20 cellular contexts compared by ENCODE assay signal in genomic region chr1:61419167-61419566, GRCh38.
"Had no signal": no experiment of that assay in that cellular context is flagged by ENCODE, and none has a peak within 500 bp of the region (broad histone marks: within the 10 kb centered on the region; RNA-seq: fewer than 3 reads in every experiment).

No MANE protein-coding gene starts in this region.

- H3K27ac ChIP-seq: adrenal gland had no signal

- H3K9me3 ChIP-seq: adrenal gland had no signal

- ATAC-seq: activated CD4-positive, CD25-positive, alpha-beta regulatory T cell treated with anti-CD3 and anti-CD28 coated beads, Interleukin-2, amount 50 U/mL, for 24 hours; activated CD8-positive, alpha-beta T cell treated with anti-CD3 and anti-CD28 coated beads, Interleukin-2, amount 10 ng/mL, durations not matched to agents 7 days and 5 days; PC-3 had no signal

- H3K4me3 Mint-ChIP-seq: activated CD8-positive, alpha-beta T cell treated with anti-CD3 and anti-CD28 coated beads, Interleukin-2, amount 10 ng/mL, durations not matched to agents 7 days and 5 days; activated naive CD8-positive, alpha-beta T cell treated with anti-CD3 and anti-CD28 coated beads, Interleukin-2, amount 10 ng/mL, durations not matched to agents 7 days and 5 days; T-helper 1 cell treated with Interleukin-12 subunit alpha and Interleukin-12 subunit beta and Interleukin-4 antibody, amounts not matched to agents 30 μg/mL and 1 μg/mL, for 36 hours had no signal

- H3K4me3 ChIP-seq: adrenal gland had no signal

- H3K36me3 ChIP-seq: adrenal gland had no signal

- DNase-seq: activated CD4-positive, alpha-beta T cell treated with anti-CD3 and anti-CD28 coated beads for 4 hours; activated CD8-positive, alpha-beta memory T cell treated with anti-CD3 and anti-CD28 coated beads, Interleukin-2, amount 50 U/mL, for 48 hours; activated CD8-positive, alpha-beta T cell treated with anti-CD3 and anti-CD28 coated beads, Interleukin-2, amount 10 ng/mL, durations not matched to agents 7 days and 5 days; activated naive CD4-positive, alpha-beta T cell treated with anti-CD3 and anti-CD28 coated beads, Interleukin-2, amount 50 U/mL, for 16 hours; activated naive CD8-positive, alpha-beta T cell treated with anti-CD3 and anti-CD28 coated beads, Interleukin-2, amount 10 ng/mL, durations not matched to agents 7 days and 5 days; activated T-cell treated with anti-CD3 and anti-CD28 coated beads, Interleukin-2, amount 50 U/mL, for 1 hour; adrenal gland; anterior cingulate cortex; caudate nucleus; Kasumi-1; NCI-H1092; NCI-H1694; NCI-H2029; NCI-H345; NCI-H510A; NCI-H526 treated with DMSO at 0.1 percent for 48 hours; PC-3; SHP77 treated with DMSO at 0.1 percent for 48 hours had no signal

- H3K36me3 Mint-ChIP-seq: activated naive CD8-positive, alpha-beta T cell treated with anti-CD3 and anti-CD28 coated beads, Interleukin-2, amount 10 ng/mL, durations not matched to agents 7 days and 5 days had no signal

- H3K4me1 Mint-ChIP-seq: activated naive CD8-positive, alpha-beta T cell treated with anti-CD3 and anti-CD28 coated beads, Interleukin-2, amount 10 ng/mL, durations not matched to agents 7 days and 5 days had no signal

- H3K9me3 Mint-ChIP-seq: activated naive CD8-positive, alpha-beta T cell treated with anti-CD3 and anti-CD28 coated beads, Interleukin-2, amount 10 ng/mL, durations not matched to agents 7 days and 5 days; T-helper 1 cell treated with Interleukin-12 subunit alpha and Interleukin-12 subunit beta and Interleukin-4 antibody, amounts not matched to agents 30 μg/mL and 1 μg/mL, for 36 hours had no signal

- H3K27me3 Mint-ChIP-seq: activated naive CD8-positive, alpha-beta T cell treated with anti-CD3 and anti-CD28 coated beads, Interleukin-2, amount 10 ng/mL, durations not matched to agents 7 days and 5 days had no signal

- H3K27me3 ChIP-seq: adrenal gland had no signal

- H3K27ac Mint-ChIP-seq: activated CD8-positive, alpha-beta T cell treated with anti-CD3 and anti-CD28 coated beads, Interleukin-2, amount 10 ng/mL, durations not matched to agents 7 days and 5 days; activated naive CD8-positive, alpha-beta T cell treated with anti-CD3 and anti-CD28 coated beads, Interleukin-2, amount 10 ng/mL, durations not matched to agents 7 days and 5 days; T-helper 1 cell treated with Interleukin-12 subunit alpha and Interleukin-12 subunit beta and Interleukin-4 antibody, amounts not matched to agents 30 μg/mL and 1 μg/mL, for 36 hours had no signal
